ENCODE assay signal across 26 cellular contexts in genomic region chr7:155948845-155949244, GRCh38.
"Had no signal": no experiment of that assay in that cellular context is flagged by ENCODE, and none has a peak within 500 bp of the region (broad histone marks: within the 10 kb centered on the region; RNA-seq: fewer than 3 reads in every experiment).

No MANE protein-coding gene starts in this region.

- H3K36me3 ChIP-seq: MG63, Peyer's patch, SJSA1 had no signal

- ATAC-seq: HepG2, PC-3 had no signal

- H3K9me3 ChIP-seq: MG63, Peyer's patch had no signal

- H3K4me3 ChIP-seq: MG63, Peyer's patch, SJSA1, SK-N-MC had no signal

- H3K27me3 ChIP-seq: MG63, Peyer's patch, SJSA1 had no signal

- H3K27ac ChIP-seq: Peyer's patch, SJSA1, SK-N-MC had no signal

- DNase-seq: IMR-90, Karpas-422, KG1, MG63, NCI-H1092, NCI-H1105 treated with DMSO at 0.1 percent for 48 hours, NCI-H1417 treated with DMSO at 0.1 percent for 48 hours, NCI-H146, NCI-H1694 treated with DMSO at 0.1 percent for 48 hours, NCI-H1930, NCI-H2081, NCI-H2107, NCI-H2227 treated with DMSO at 0.1 percent for 48 hours, NCI-H446, NCI-H510A, NCI-H524 treated with DMSO at 0.1 percent for 48 hours, NCI-H69, NCI-H774, PC-3, Peyer's patch, Right ventricle myocardium superior, SIG-M5, SW 1271 had no signal
